In the genomic region with DNA sequence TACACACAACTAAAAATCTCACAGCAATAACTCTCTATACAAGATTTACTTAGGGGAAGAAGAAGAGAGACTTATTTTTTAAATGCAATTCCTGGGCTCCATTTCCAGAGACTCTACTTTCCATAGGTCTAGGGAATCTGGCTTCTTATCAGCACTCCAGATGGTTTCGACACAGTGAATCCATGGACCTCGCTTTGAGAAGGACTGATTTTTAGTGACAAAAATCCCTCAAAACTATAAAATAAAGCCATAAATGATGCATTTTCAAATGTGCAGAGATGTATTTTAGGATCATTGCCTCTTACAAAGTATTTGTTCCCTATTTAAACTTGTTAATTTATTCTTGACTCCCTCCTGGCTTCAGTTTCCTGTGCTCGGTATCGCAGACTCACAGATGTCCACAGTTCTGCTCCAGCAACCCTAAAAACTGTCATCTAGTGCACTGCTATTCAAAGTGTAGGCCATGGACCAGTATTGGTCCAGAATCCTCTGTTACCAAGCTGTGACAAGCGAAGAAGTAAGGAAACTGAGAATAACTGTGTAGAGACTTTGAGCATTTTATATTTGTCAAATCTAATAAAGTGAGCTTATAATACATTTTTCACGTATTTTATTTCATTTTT, we compare ENCODE assay signal across 19 cellular contexts. TPM values are rescaled to one million over a fixed set of nuclear protein-coding genes. Genes with fewer than 3 reads are reported as not detected.
DNase-seq lines count a peak whose midpoint lies in the region; ATAC-seq and TF ChIP-seq lines count a peak whose summit lies in the region.
"Had no signal": no experiment of that assay in that cellular context is flagged by ENCODE, and none has a peak within 500 bp of the region (broad histone marks: within the 10 kb centered on the region; RNA-seq: fewer than 3 reads in every experiment).

No MANE protein-coding gene starts in this region.

- no peak overlapping the region for H4K8ac ChIP-seq in IMR-90 (ENCODE audit: low read depth in 2 of 2, low read length in 2 of 2)

- TF ChIP-seq POLR2A in IMR-90 (IDR thresholded peaks at IDR 0.05; ENCODE audit: low read depth, low read length), result no peak

- 0 out of 2 replicates have a peak, but pooled peaks cover 2% of the 10 kb centered on the region for H3K4me1 ChIP-seq in IMR-90 (ENCODE audit: control insufficient read depth, insufficient read depth, low read length)
- H3K4me1 ChIP-seq: Peyer's patch had no signal

- BruUV-seq in IMR-90 (replicated peaks; lab: Mats Ljungman, UMichigan), result no TSS peak

- H3K4me1 Mint-ChIP-seq in brain (no peaks in the 10 kb centered on the region), nephron (peaks cover 21% of the 10 kb centered on the region)
- H3K4me1 Mint-ChIP-seq in activated naive CD8-positive, alpha-beta T cell treated with anti-CD3 and anti-CD28 coated beads for 36 hours, result peaks cover 4% of the 10 kb centered on the region
- H3K4me1 Mint-ChIP-seq: CD14-positive monocyte had no signal

- no peak for TF ChIP-seq CTCF in IMR-90 (conservative IDR thresholded peaks at IDR 0.05; ENCODE audit: low read depth, low read length)
- TF ChIP-seq CTCF in brain (conservative IDR thresholded peaks at IDR 0.05), result no peak
- no peak for TF ChIP-seq CTCF in nephron (IDR thresholded peaks at IDR 0.05; ENCODE audit: unreplicated experiment in 3 of 3)
- TF ChIP-seq CTCF in brain microvascular endothelial cell (IDR thresholded peaks at IDR 0.05; ENCODE audit: low read depth, low read length, missing control alignments), result no peak

- dilution Hi-C loops in IMR-90 (cut with HindIII; ENCODE audit: low sequenced_read_pairs, unreplicated experiment), result no loop called here

- H3K18ac ChIP-seq in IMR-90 (ENCODE audit: low read depth, low read length), result no peak overlapping the region

- 86% methylated on average over 2 of the region's 6 CpGs; no CpG with 5 or more reads in 1 of the 2 experiments for WGBS in IMR-90 (ENCODE audit: extremely low coverage in 2 of 2, insufficient read length in 1 of 2), 2 experiments

- intact Hi-C loops in IMR-90 (cut with micrococcal nuclease), result no loop called here

- H4K91ac ChIP-seq in IMR-90 (ENCODE audit: insufficient read depth, low read depth, low read length), result no peak overlapping the region

- no peak overlapping the region for H3K9ac ChIP-seq in IMR-90 (ENCODE audit: low read depth, low read length)
- H3K9ac ChIP-seq: SK-N-SH had no signal

- H2AK5ac ChIP-seq in IMR-90 (ENCODE audit: low read depth, low read length), result no peak overlapping the region

- no peak overlapping the region for H2AK9ac ChIP-seq in IMR-90 (replicated peaks; ENCODE audit: low read depth, low read length, poor library complexity)

- no peak overlapping the region for H4K5ac ChIP-seq in IMR-90 (ENCODE audit: low read depth, low read length)

- no peak overlapping the region for H2BK120ac ChIP-seq in IMR-90 (ENCODE audit: low read depth, low read length)

- CTCF ChIA-PET in IMR-90 (lab: Yijun Ruan, JAX), result no interaction called here

- H2BK20ac ChIP-seq in IMR-90 (ENCODE audit: low read depth, low read length), result no peak overlapping the region

- H3K9me1 ChIP-seq in IMR-90 (ENCODE audit: insufficient read depth, low read length), result peaks cover 2% of the 10 kb centered on the region; the same call in 1 of the 2 replicates

- H3K9me3 ChIP-seq in IMR-90 (ENCODE audit: control insufficient read depth, insufficient read depth, low read length), result no peaks in the 10 kb centered on the region
- H3K9me3 ChIP-seq: MG63, Peyer's patch, SK-N-SH had no signal

- H2AFZ ChIP-seq in IMR-90 (replicated peaks; ENCODE audit: low read length, poor library complexity), result no peak overlapping the region

- no peak for ATAC-seq in IMR-90 (ENCODE audit: low read depth)
- ATAC-seq: GM12878 had no signal

- H2BK5ac ChIP-seq in IMR-90 (ENCODE audit: low read depth, low read length, poor library complexity, severe bottlenecking), result no peak overlapping the region

- DNase-seq in DMS 273 (lab: John Stamatoyannopoulos, UW; ENCODE audit: unreplicated experiment) (peak; percentile 84), IMR-90 (no peak), brain microvascular endothelial cell (no peak), SK-N-DZ (ENCODE audit: low spot score) (no peak), SHP77 (lab: John Stamatoyannopoulos, UW) (no peak)
- no peak for DNase-seq in activated naive CD8-positive, alpha-beta T cell treated with anti-CD3 and anti-CD28 coated beads for 36 hours
- DNase-seq: GF-D8, GOT3, Kasumi-1, MG63, NCI-H1092 treated with DMSO at 0.1 percent for 48 hours, NCI-H345, Peyer's patch, SK-N-SH had no signal

- peaks cover 13% of the 10 kb centered on the region for H3K36me3 Mint-ChIP-seq in brain
- peaks cover 4% of the 10 kb centered on the region for H3K36me3 Mint-ChIP-seq in nephron (ENCODE audit: low read depth)
- H3K36me3 Mint-ChIP-seq in activated naive CD8-positive, alpha-beta T cell treated with anti-CD3 and anti-CD28 coated beads for 36 hours, result peaks cover 2% of the 10 kb centered on the region
- H3K36me3 Mint-ChIP-seq: CD14-positive monocyte had no signal

- no peak overlapping the region for H2BK15ac ChIP-seq in IMR-90 (ENCODE audit: low read depth, low read length)

- H3K27me3 ChIP-seq in IMR-90 (ENCODE audit: control insufficient read depth, insufficient read depth, low read length), result no peaks in the 10 kb centered on the region
- no peaks in the 10 kb centered on the region for H3K27me3 ChIP-seq in brain microvascular endothelial cell (replicated peaks)
- H3K27me3 ChIP-seq: MG63, Peyer's patch had no signal

- H3K27ac Mint-ChIP-seq in brain (peak overlapping the region in 3 of 5 experiments; percentile 80 to 90 (median 83)), nephron (peak overlapping the region in 2 of 3 experiments; percentile 4 to 30)
- H3K27ac Mint-ChIP-seq in activated naive CD8-positive, alpha-beta T cell treated with anti-CD3 and anti-CD28 coated beads for 36 hours, result no peak overlapping the region
- H3K27ac Mint-ChIP-seq: CD14-positive monocyte had no signal

- no peak overlapping the region for H3K4me2 ChIP-seq in IMR-90 (ENCODE audit: low read depth, low read length)
- H3K4me2 ChIP-seq: SK-N-SH had no signal

- H3K27me3 Mint-ChIP-seq in brain (no peaks in the 10 kb centered on the region), nephron (ENCODE audit: low read depth) (no peaks in the 10 kb centered on the region)
- no peaks in the 10 kb centered on the region for H3K27me3 Mint-ChIP-seq in activated naive CD8-positive, alpha-beta T cell treated with anti-CD3 and anti-CD28 coated beads for 36 hours
- H3K27me3 Mint-ChIP-seq: IgD-negative memory B cell had no signal

- in situ Hi-C loops in IMR-90 (cut with MboI; ENCODE audit: low sequenced_read_pairs), result no loop called here
- in situ Hi-C loops in brain microvascular endothelial cell (cut with HindIII; ENCODE audit: low pct_ligation_motif_present, low sequenced_read_pairs), result no loop called here

- H3K14ac ChIP-seq in IMR-90 (replicated peaks; ENCODE audit: low read depth, low read length), result peak overlapping the region; percentile 28; the same call in 1 of the 2 replicates

- H3K27ac ChIP-seq in IMR-90 (ENCODE audit: insufficient read depth, low read length), result no peak overlapping the region
- no peak overlapping the region for H3K27ac ChIP-seq in brain microvascular endothelial cell
- H3K27ac ChIP-seq: Peyer's patch had no signal

- no peaks in the 10 kb centered on the region for H3K79me1 ChIP-seq in IMR-90 (ENCODE audit: low read depth in 1 of 2, low read length in 2 of 2)

- no peak overlapping the region for H3K23ac ChIP-seq in IMR-90 (ENCODE audit: low read depth, low read length)

- H3K4me3 ChIP-seq in IMR-90 (ENCODE audit: insufficient read depth, low read depth, low read length), result no peak overlapping the region
- H3K4me3 ChIP-seq in brain microvascular endothelial cell (ENCODE audit: low read depth, low read length), result no peak overlapping the region
- H3K4me3 ChIP-seq: GM12878, MG63, Peyer's patch had no signal

- H3K56ac ChIP-seq in IMR-90 (ENCODE audit: extremely low read depth, insufficient read depth, low read length), result no peak overlapping the region

- H3K4me3 Mint-ChIP-seq in brain (peak overlapping the region in 2 of 5 experiments; percentile 49 to 53), nephron (no peak overlapping the region)
- H3K4me3 Mint-ChIP-seq in activated naive CD8-positive, alpha-beta T cell treated with anti-CD3 and anti-CD28 coated beads for 36 hours, result no peak overlapping the region
- H3K4me3 Mint-ChIP-seq: CD14-positive monocyte, IgD-negative memory B cell had no signal

- POLR2A ChIA-PET in IMR-90 (lab: Charles Lee; ENCODE audit: unreplicated experiment), result no interaction called here

- no peaks in the 10 kb centered on the region for H3K9me3 Mint-ChIP-seq in brain
- H3K9me3 Mint-ChIP-seq in nephron, result no peaks in the 10 kb centered on the region
- no peaks in the 10 kb centered on the region for H3K9me3 Mint-ChIP-seq in activated naive CD8-positive, alpha-beta T cell treated with anti-CD3 and anti-CD28 coated beads for 36 hours
- H3K9me3 Mint-ChIP-seq: CD14-positive monocyte, IgD-negative memory B cell had no signal

- no peak for TF ChIP-seq RAD21 in IMR-90 (IDR thresholded peaks at IDR 0.05; ENCODE audit: low read length)

- H3K36me3 ChIP-seq in IMR-90 (ENCODE audit: control insufficient read depth, insufficient read depth, low read length) (no peaks in the 10 kb centered on the region), brain microvascular endothelial cell (replicated peaks) (no peaks in the 10 kb centered on the region)
- H3K36me3 ChIP-seq: MG63, Peyer's patch had no signal

- no peak overlapping the region for H3K4ac ChIP-seq in IMR-90 (ENCODE audit: low read depth, low read length)

- no peaks in the 10 kb centered on the region for H4K20me1 ChIP-seq in IMR-90 (ENCODE audit: insufficient read depth, low read length)

TF ChIP-seq in IMR-90, 13 proteins besides CTCF, POLR2A, EP300 and RAD21 (continues in another document):
- TF ChIP-seq MAZ (IDR thresholded peaks at IDR 0.05; ENCODE audit: borderline replicate concordance, low read depth, low read length) (no peak), MXI1 (IDR thresholded peaks at IDR 0.05; ENCODE audit: borderline replicate concordance, low read depth, low read length) (no peak), RFX5 (IDR thresholded peaks at IDR 0.05; ENCODE audit: low read depth, low read length) (no peak), CHD1 (IDR thresholded peaks at IDR 0.05; ENCODE audit: low read depth, low read length) (no peak), SMC3 (IDR thresholded peaks at IDR 0.05; ENCODE audit: low read depth, low read length) (no peak)

RNA-seq across cellular contexts. Expression of a gene that starts 49.9 kb away (rescaled TPM):
- 1.8 and 1.9 TPM in 2 replicates for total RNA-seq in IMR-90 (2012; rRNA removed)
- polyA plus RNA-seq in IMR-90 (2012; rRNA removed) (1.7 and 1.8 TPM in 2 replicates), brain (ENCODE audit: insufficient read depth, low read depth, low replicate concordance) (8.8 TPM)
- polyA plus RNA-seq in IMR-90 (2012; cell fraction: cytosol; rRNA removed), result 0.34 and 0.48 TPM in 2 replicates
- 1.6 and 9.3 TPM in 2 replicates for polyA plus RNA-seq in IMR-90 (2012; cell fraction: nucleus; rRNA removed; ENCODE audit: low replicate concordance)
- 1 to 10 TPM; 7.5 to 8.0 TPM for total RNA-seq in activated naive CD8-positive, alpha-beta T cell treated with anti-CD3 and anti-CD28 coated beads for 36 hours
- 6.5 and 7.0 TPM in 2 replicates for polyA plus RNA-seq in SK-N-DZ (2014; cell fraction: cytosol; rRNA removed)
- 7.8 and 19.4 TPM in 2 replicates for polyA plus RNA-seq in SK-N-DZ (2014; cell fraction: nucleus; rRNA removed)
